Comparison of ENCODE assay signal across 1 cellular context in genomic region chrX:22950278-22951266, GRCh38.
TF ChIP-seq lines count a peak whose summit lies in the region.

No MANE protein-coding gene starts in this region.

TF ChIP-seq in SK-N-SH, 30 proteins besides CTCF, POLR2A, EP300 and RAD21 (continued from another document):
- TF ChIP-seq ZBTB33 (IDR thresholded peaks at IDR 0.05; ENCODE audit: borderline replicate concordance, low read depth) = no peak
- TF ChIP-seq SMC3 (IDR thresholded peaks at IDR 0.05; ENCODE audit: low read depth, low read length) = no peak
- TF ChIP-seq ELF1 (IDR thresholded peaks at IDR 0.05) = no peak
- TF ChIP-seq USF2 (IDR thresholded peaks at IDR 0.05; ENCODE audit: borderline replicate concordance, low read depth, low read length) = no peak
- no peak for TF ChIP-seq NRF1 (IDR thresholded peaks at IDR 0.05; ENCODE audit: low read depth, low read length)
